In the genomic region with DNA sequence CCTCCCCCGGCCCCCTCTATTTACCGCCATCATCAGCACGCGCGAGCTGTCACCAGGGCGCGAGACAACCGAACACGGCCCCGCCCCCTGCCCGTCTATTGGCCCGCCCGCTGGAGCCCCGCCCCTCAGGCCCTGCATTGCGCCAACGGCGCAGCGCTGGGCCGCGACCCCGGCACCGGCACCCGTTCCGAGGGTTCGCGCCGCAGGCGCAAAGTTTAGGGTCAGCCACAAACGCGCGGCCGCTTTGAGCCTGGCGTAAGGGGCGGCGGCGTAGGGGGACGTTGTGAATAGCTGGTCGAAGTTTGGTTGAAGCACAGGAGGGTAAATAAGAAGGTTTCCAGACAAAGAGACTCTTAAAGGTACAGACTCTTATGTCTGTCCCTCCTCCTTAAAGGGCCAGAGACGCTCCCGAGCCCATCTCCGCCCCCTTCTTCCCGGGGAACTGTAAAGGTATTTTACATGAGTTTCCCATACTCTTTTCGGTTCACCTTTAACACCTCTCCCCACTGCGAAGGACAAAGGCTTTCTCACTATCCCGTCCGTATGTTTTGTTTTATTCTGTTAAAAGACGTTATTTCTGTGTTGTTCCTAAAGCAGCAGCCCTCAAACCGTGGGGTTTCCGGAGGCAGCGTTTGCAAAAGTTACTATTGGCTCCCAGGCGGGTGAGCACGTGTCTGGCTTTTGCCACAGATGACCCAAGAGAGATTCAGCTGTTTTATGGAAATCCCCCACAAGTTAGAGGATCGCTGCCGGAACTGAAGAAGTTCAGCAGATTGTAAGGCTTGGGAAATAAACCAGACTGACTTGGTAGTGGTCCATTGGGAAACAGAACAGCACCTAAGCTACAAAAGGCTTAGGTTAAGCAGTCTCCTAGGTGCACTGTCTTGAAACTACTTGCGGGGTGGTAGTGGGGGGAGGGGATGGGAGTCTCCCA, we compare ENCODE assay signal across 8 cellular contexts. TPM values are rescaled to one million over a fixed set of nuclear protein-coding genes. Genes with fewer than 3 reads are reported as not detected.
DNase-seq lines count a peak whose midpoint lies in the region; ATAC-seq and TF ChIP-seq lines count a peak whose summit lies in the region.

A gene (minus strand): TSS at position 76 of the 934 bp plus-strand sequence. CDS start 88,392 bp downstream, outside the sequence.

- H3K9me3 ChIP-seq in SJSA1 (replicated peaks), result no peaks in the 10 kb centered on the region
- H3K9me3 ChIP-seq in osteoblast (ENCODE audit: low read depth, low read length), result no peaks in the 10 kb centered on the region
- no peaks in the 10 kb centered on the region for H3K9me3 ChIP-seq in thoracic aorta

- H3K4me1 ChIP-seq in SJSA1 (replicated peaks) (peaks cover 12% of the 10 kb centered on the region; the same call in 1 of the 2 replicates), osteoblast (ENCODE audit: insufficient read depth, low read length) (peaks cover 15% of the 10 kb centered on the region), thoracic aorta (ENCODE audit: control insufficient read depth in 1 of 2, low read depth in 2 of 2) (peaks cover 9 to 18% of the 10 kb centered on the region in 2 donors)

- peaks cover 10% of the 10 kb centered on the region for H3K79me2 ChIP-seq in osteoblast (ENCODE audit: insufficient read depth, low read length)

- peaks cover 11% of the 10 kb centered on the region for H3K4me1 Mint-ChIP-seq in HFFc6 (ENCODE audit: low read depth)
- peaks cover 11% of the 10 kb centered on the region for H3K4me1 Mint-ChIP-seq in activated naive CD4-positive, alpha-beta T cell treated with anti-CD3 and anti-CD28 coated beads for 36 hours (ENCODE audit: low read depth)

- H3K4me3 ChIP-seq in GM06990 (replicated peaks; ENCODE audit: low read depth, low read length) (peak within 1 kb of the TSS; percentile 80), SJSA1 (peak within 1 kb of the TSS; percentile 63), osteoblast (ENCODE audit: insufficient read depth, low read length) (peak within 1 kb of the TSS; percentile 97), thoracic aorta (peak within 1 kb of the TSS; percentile 99)

- peak; percentile 84 for ATAC-seq in thoracic aorta (ENCODE audit: insufficient number of reproducible peaks, low FRiP score, low read depth)

- H3K27me3 Mint-ChIP-seq in HFFc6 (ENCODE audit: insufficient read depth), result 0 out of 2 replicates have a peak, but pooled peaks cover 2% of the 10 kb centered on the region
- no peaks in the 10 kb centered on the region for H3K27me3 Mint-ChIP-seq in activated naive CD4-positive, alpha-beta T cell treated with anti-CD3 and anti-CD28 coated beads for 36 hours (ENCODE audit: low read depth)

- H2AFZ ChIP-seq in osteoblast (ENCODE audit: low read length), result peak within 1 kb of the TSS; percentile 87

- peak within 1 kb of the TSS; percentile 81 for H3K27ac Mint-ChIP-seq in HFFc6
- peak within 1 kb of the TSS; percentile 91 for H3K27ac Mint-ChIP-seq in activated naive CD4-positive, alpha-beta T cell treated with anti-CD3 and anti-CD28 coated beads for 36 hours

- H3K27me3 ChIP-seq in GM06990 (replicated peaks; ENCODE audit: control insufficient read depth, insufficient read depth, low read length), result no peaks in the 10 kb centered on the region
- H3K27me3 ChIP-seq in SJSA1 (replicated peaks), result no peaks in the 10 kb centered on the region
- H3K27me3 ChIP-seq in osteoblast (ENCODE audit: insufficient read depth, low read length), result no peaks in the 10 kb centered on the region
- H3K27me3 ChIP-seq in thoracic aorta (replicated peaks; ENCODE audit: insufficient read depth), result no peaks in the 10 kb centered on the region

- peaks cover 11% of the 10 kb centered on the region for H4K20me1 ChIP-seq in osteoblast (ENCODE audit: insufficient read depth, low read length)

- H3K9me3 Mint-ChIP-seq in HFFc6, result no peaks in the 10 kb centered on the region
- no peaks in the 10 kb centered on the region for H3K9me3 Mint-ChIP-seq in activated naive CD4-positive, alpha-beta T cell treated with anti-CD3 and anti-CD28 coated beads for 36 hours

- peak within 1 kb of the TSS; percentile 100 for H3K4me2 ChIP-seq in osteoblast (ENCODE audit: insufficient read depth, low read length)

- H3K27ac ChIP-seq in SJSA1, result peak within 1 kb of the TSS; percentile 63
- H3K27ac ChIP-seq in osteoblast (ENCODE audit: low read depth, low read length), result peak within 1 kb of the TSS; percentile 92
- peak within 1 kb of the TSS; percentile 67 to 87 for H3K27ac ChIP-seq in thoracic aorta

- H3K4me3 Mint-ChIP-seq in HFFc6, result no peak within 1 kb of the TSS; the same call in 1 of the 2 replicates
- H3K4me3 Mint-ChIP-seq in activated naive CD4-positive, alpha-beta T cell treated with anti-CD3 and anti-CD28 coated beads for 36 hours, result no peak within 1 kb of the TSS

- TF ChIP-seq CTCF in GM06990 (IDR thresholded peaks at IDR 0.05; ENCODE audit: insufficient read depth, low read length, poor library complexity, severe bottlenecking), result no peak
- no peak for TF ChIP-seq CTCF in HFFc6 (IDR thresholded peaks at IDR 0.05)
- TF ChIP-seq CTCF in osteoblast (IDR thresholded peaks at IDR 0.05; ENCODE audit: extremely low read depth, low read depth, low read length), result no peak
- no peak for TF ChIP-seq CTCF in thoracic aorta (IDR thresholded peaks at IDR 0.05)

- CTCF ChIA-PET in activated naive CD4-positive, alpha-beta T cell treated with anti-CD3 and anti-CD28 coated beads for 36 hours (lab: Charles Lee), result interaction anchor here (0.6 to 1.8 kb wide), 6 partner anchors 26 to 153 kb away, joined by 3 to 10 read pairs (median 4); a partner anchor contains a TSS

- no peaks in the 10 kb centered on the region for H3K36me3 ChIP-seq in GM06990 (ENCODE audit: control insufficient read depth, insufficient read depth, low read length)
- H3K36me3 ChIP-seq in SJSA1, result peaks cover 5% of the 10 kb centered on the region; the same call in 1 of the 2 replicates
- peaks cover 4% of the 10 kb centered on the region for H3K36me3 ChIP-seq in osteoblast (ENCODE audit: insufficient read depth, low read length)
- H3K36me3 ChIP-seq in thoracic aorta, result no peaks in the 10 kb centered on the region

- intact Hi-C loops in activated naive CD4-positive, alpha-beta T cell treated with anti-CD3 and anti-CD28 coated beads for 36 hours (cut with micrococcal nuclease), result loop anchor here (1.0 to 2.0 kb wide), 5 partner anchors 26 to 149 kb away; a partner anchor contains a TSS

- no peaks in the 10 kb centered on the region for H3K36me3 Mint-ChIP-seq in HFFc6 (ENCODE audit: low read depth)
- H3K36me3 Mint-ChIP-seq in activated naive CD4-positive, alpha-beta T cell treated with anti-CD3 and anti-CD28 coated beads for 36 hours (ENCODE audit: low read depth), result no peaks in the 10 kb centered on the region

- DNase-seq in GM06990 (ENCODE audit: extremely low read depth, insufficient read length), result peak; percentile 91
- peak; percentile 59 for DNase-seq in HFFc6
- DNase-seq in NAMALWA (ENCODE audit: low spot score), result peak; percentile 93
- DNase-seq in SJSA1 (ENCODE audit: low read depth in 1 of 2, low spot score in 2 of 2), result peak; percentile 88 to 91
- DNase-seq in activated naive CD4-positive, alpha-beta T cell treated with anti-CD3 and anti-CD28 coated beads for 36 hours, result peak; percentile 93
- DNase-seq in glomerular visceral epithelial cell (ENCODE audit: extremely low spot score), result peak; percentile 83
- DNase-seq in osteoblast (ENCODE audit: insufficient read length, low spot score, missing footprints), result peak; percentile 98
- peak; percentile 51 for DNase-seq in thoracic aorta (ENCODE audit: low spot score)

RNA-seq across cellular contexts. Expression of the gene that starts here (rescaled TPM):
- 1 to 10 TPM; 1.7 to 2.3 (median 2.0) TPM for total RNA-seq in HFFc6 (2021; fragmentation: NEBNext Ultra II Directional; extraction: Animal tissue kit (Norgen Biotek cat#: 25700))
- total RNA-seq in SJSA1 (2014; rRNA removed; shearing (Covaris generic)), result 1.0 and 2.3 TPM in 2 replicates
- 1 to 10 TPM; 8.3 to 8.4 TPM for total RNA-seq in activated naive CD4-positive, alpha-beta T cell treated with anti-CD3 and anti-CD28 coated beads for 36 hours
- total RNA-seq in osteoblast, result 3.6 and 3.8 TPM in 2 replicates
- total RNA-seq in thoracic aorta, result 1 to 10 TPM; 3.3 to 3.8 TPM

Comparison
In these comparisons a context has a peak if more than half of its experiments do, and no peak if none do; other contexts are left out.
1. Peak in every context shown above with its lines: DNase-seq, ATAC-seq, H3K4me3 ChIP-seq and H3K27ac ChIP-seq.